Comparison of ENCODE assay signal across 25 cellular contexts in the genomic region with DNA sequence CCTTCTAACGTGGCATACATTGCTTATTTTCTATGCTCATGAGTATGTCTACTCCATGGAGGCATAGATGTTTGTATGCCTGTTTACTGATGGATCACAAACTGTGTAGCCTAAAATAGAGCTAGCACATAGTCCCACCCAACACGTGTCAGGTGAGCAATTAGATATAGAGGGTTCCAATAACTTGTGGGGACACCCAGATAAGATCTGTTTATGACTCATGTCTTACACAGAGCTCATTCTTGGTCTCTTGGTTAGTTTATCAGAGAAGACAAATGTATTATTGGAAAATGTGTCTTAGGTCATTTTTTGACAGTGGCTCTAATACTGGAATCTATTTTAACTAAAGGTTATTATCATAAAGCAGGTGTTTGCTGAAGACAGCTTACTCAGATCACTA. TPM values are rescaled to one million over a fixed set of nuclear protein-coding genes. Genes with fewer than 3 reads are reported as not detected.
"Had no signal": no experiment of that assay in that cellular context is flagged by ENCODE, and none has a peak within 500 bp of the region (broad histone marks: within the 10 kb centered on the region; RNA-seq: fewer than 3 reads in every experiment).

No MANE protein-coding gene starts in this region.

- H3K9me3 ChIP-seq: esophagus squamous epithelium, lower lobe of right lung, right atrium auricular region, upper lobe of left lung had no signal

- H3K4me1 ChIP-seq: esophagus squamous epithelium, lower lobe of right lung, right atrium auricular region, upper lobe of left lung had no signal

- H3K27ac ChIP-seq: esophagus squamous epithelium, lower lobe of right lung, right atrium auricular region, skin epidermis, upper lobe of left lung had no signal

- H3K4me1 Mint-ChIP-seq: activated B cell treated with CpG ODN at 0.5 μM for 24 hours; activated CD4-positive, alpha-beta T cell treated with anti-CD3 and anti-CD28 coated beads, Interleukin-2, amount 10 ng/mL, durations not matched to agents 24 days and 14 days; immature natural killer cell had no signal

- DNase-seq: activated B cell treated with CpG ODN at 0.5 μM for 24 hours; activated CD4-positive, alpha-beta T cell treated with anti-CD3 and anti-CD28 coated beads, Interleukin-2, amount 10 ng/mL, durations not matched to agents 24 days and 14 days; activated CD8-positive, alpha-beta memory T cell treated with anti-CD3 and anti-CD28 coated beads, Interleukin-2, amount 50 U/mL, for 4 hours; activated CD8-positive, alpha-beta T cell treated with anti-CD3 and anti-CD28 coated beads, Interleukin-2, amount 10 ng/mL, durations not matched to agents 7 days and 5 days; activated effector memory CD4-positive, alpha-beta T cell treated with anti-CD3 and anti-CD28 coated beads, Interleukin-2, amount 50 U/mL, for 16 hours; activated T-cell treated with anti-CD3 and anti-CD28 coated beads, Interleukin-2, amount 50 U/mL, for 48 hours; caudate nucleus; esophagus squamous epithelium; glutamatergic neuron; immature natural killer cell; left colon; lower lobe of right lung; nephron progenitor cell; occipital lobe; stimulated activated CD4-positive, alpha-beta T cell treated with anti-CD3 and anti-CD28 coated beads, Interleukin-4, amount 100 ng/mL, for 4 hours; stimulated activated CD8-positive, alpha-beta memory T cell treated with anti-CD3 and anti-CD28 coated beads, Interleukin-4, amount 100 ng/mL, for 48 hours; stimulated activated naive CD8-positive, alpha-beta T cell treated with anti-CD3 and anti-CD28 coated beads, Interleukin-15, Interleukin-2, amounts not matched to agents 100 U/mL and 50 U/mL, for 24 hours; T-helper 2 cell; upper lobe of left lung had no signal

- H3K4me3 Mint-ChIP-seq: activated B cell treated with CpG ODN at 0.5 μM for 24 hours; activated CD4-positive, alpha-beta T cell treated with anti-CD3 and anti-CD28 coated beads, Interleukin-2, amount 10 ng/mL, durations not matched to agents 24 days and 14 days; activated CD8-positive, alpha-beta T cell treated with anti-CD3 and anti-CD28 coated beads, Interleukin-2, amount 10 ng/mL, durations not matched to agents 7 days and 5 days; immature natural killer cell; mesothelial cell of epicardium; nephron progenitor cell had no signal

- ATAC-seq: activated CD8-positive, alpha-beta T cell treated with anti-CD3 and anti-CD28 coated beads, Interleukin-2, amount 10 ng/mL, durations not matched to agents 7 days and 5 days; activated naive CD4-positive, alpha-beta T cell treated with anti-CD3 and anti-CD28 coated beads, Interleukin-2, amount 50 U/mL, for 72 hours; left colon; lower lobe of right lung; stimulated activated naive CD8-positive, alpha-beta T cell treated with anti-CD3 and anti-CD28 coated beads, Interleukin-15, Interleukin-2, amounts not matched to agents 100 U/mL and 50 U/mL, for 24 hours had no signal

- FAIRE-seq: colon had no signal

- H3K27me3 ChIP-seq: right atrium auricular region, upper lobe of left lung had no signal

- H3K27ac Mint-ChIP-seq: activated B cell treated with CpG ODN at 0.5 μM for 24 hours; activated CD4-positive, alpha-beta T cell treated with anti-CD3 and anti-CD28 coated beads, Interleukin-2, amount 10 ng/mL, durations not matched to agents 24 days and 14 days; activated CD8-positive, alpha-beta T cell treated with anti-CD3 and anti-CD28 coated beads, Interleukin-2, amount 10 ng/mL, durations not matched to agents 7 days and 5 days; activated naive CD4-positive, alpha-beta T cell treated with anti-CD3 and anti-CD28 coated beads, Interleukin-2, amount 50 U/mL, for 72 hours; immature natural killer cell; mesothelial cell of epicardium; nephron progenitor cell; progenitor cell of endocrine pancreas had no signal

- H3K36me3 ChIP-seq: esophagus squamous epithelium, lower lobe of right lung, right atrium auricular region, upper lobe of left lung had no signal

- H3K4me3 ChIP-seq: esophagus squamous epithelium, lower lobe of right lung, right atrium auricular region, skin epidermis, upper lobe of left lung had no signal

RNA-seq across cellular contexts. Expression of a gene that starts 6.8 kb away (rescaled TPM):
- total RNA-seq: activated B cell treated with CpG ODN at 0.5 μM for 24 hours; activated CD4-positive, alpha-beta T cell treated with anti-CD3 and anti-CD28 coated beads, Interleukin-2, amount 10 ng/mL, durations not matched to agents 24 days and 14 days; activated CD8-positive, alpha-beta T cell treated with anti-CD3 and anti-CD28 coated beads, Interleukin-2, amount 10 ng/mL, durations not matched to agents 7 days and 5 days; activated naive CD4-positive, alpha-beta T cell treated with anti-CD3 and anti-CD28 coated beads, Interleukin-2, amount 50 U/mL, for 72 hours; esophagus squamous epithelium; left colon; lower lobe of right lung; occipital lobe had no signal
- polyA plus RNA-seq: immature natural killer cell had no signal
